9 cellular contexts compared by ENCODE assay signal in the genomic region with DNA sequence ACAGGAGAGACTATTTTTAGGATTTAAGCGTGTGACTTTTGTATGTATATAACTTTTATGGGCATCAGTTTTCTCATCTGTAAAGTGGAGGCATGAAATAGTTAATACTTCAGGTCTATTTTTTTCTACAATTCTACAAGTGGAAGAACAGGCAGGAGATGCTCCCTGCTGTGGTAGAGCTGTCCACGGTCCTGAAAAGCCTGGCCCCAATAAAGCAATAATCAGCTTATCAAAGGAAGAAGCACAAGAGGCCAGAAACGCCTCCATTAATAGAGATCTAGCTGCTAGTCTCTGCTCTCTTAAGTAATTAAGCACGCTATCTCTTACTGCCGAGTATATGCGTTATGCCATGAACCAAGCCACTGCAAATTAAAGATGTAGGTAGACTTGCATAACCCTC. TPM values are rescaled to one million over a fixed set of nuclear protein-coding genes. Genes with fewer than 3 reads are reported as not detected.
DNase-seq lines count a peak whose midpoint lies in the region; TF ChIP-seq lines count a peak whose summit lies in the region.
"Had no signal": no experiment of that assay in that cellular context is flagged by ENCODE, and none has a peak within 500 bp of the region (broad histone marks: within the 10 kb centered on the region; RNA-seq: fewer than 3 reads in every experiment).

No MANE protein-coding gene starts in this region.

- no peak overlapping the region for H3K4me3 ChIP-seq in SJCRH30
- no peak overlapping the region for H3K4me3 ChIP-seq in fibroblast of villous mesenchyme (ENCODE audit: low read depth, low read length)
- no peak overlapping the region for H3K4me3 ChIP-seq in coronary artery

- no peak overlapping the region for H3K27ac ChIP-seq in SJCRH30
- H3K27ac ChIP-seq in coronary artery = no peak overlapping the region

- peak; percentile 17 to 35 for DNase-seq in activated T-cell treated with anti-CD3 and anti-CD28 coated beads, Interleukin-2, amount 50 U/mL, for 48 hours
- DNase-seq in activated T-cell treated with anti-CD3 and anti-CD28 coated beads for 4 hours (no peak), SJCRH30 (peak; percentile 78 to 85), fibroblast of villous mesenchyme (ENCODE audit: low read depth) (peak; percentile 65), coronary artery (ENCODE audit: low spot score) (no peak), occipital lobe (lab: John Stamatoyannopoulos, UW) (no peak), NCI-H2227 treated with DMSO at 0.1 percent for 48 hours (lab: John Stamatoyannopoulos, UW) (no peak)
- DNase-seq in stimulated activated CD8-positive, alpha-beta memory T cell treated with anti-CD3 and anti-CD28 coated beads, Interleukin-2, amount 100 ng/mL, for 48 hours (ENCODE audit: low read depth in 2 of 2) = peak; percentile 1 to 3
- DNase-seq: naive B cell had no signal

- no peaks in the 10 kb centered on the region for H3K4me1 ChIP-seq in SJCRH30

- no peaks in the 10 kb centered on the region for H3K36me3 ChIP-seq in SJCRH30

- TF ChIP-seq CTCF in fibroblast of villous mesenchyme (IDR thresholded peaks at IDR 0.05; ENCODE audit: insufficient read depth, low read depth, low read length) (no peak), coronary artery (IDR thresholded peaks at IDR 0.05) (no peak)

- no peaks in the 10 kb centered on the region for H3K27me3 ChIP-seq in SJCRH30

- no peaks in the 10 kb centered on the region for H3K9me3 ChIP-seq in SJCRH30 (replicated peaks)

RNA-seq across cellular contexts. Expression of gene WASF3, which starts 28.0 kb away (rescaled TPM):
- 27.5 and 30.3 TPM in 2 replicates for total RNA-seq in SJCRH30 (2014; rRNA removed; shearing (Covaris generic))
- total RNA-seq in fibroblast of villous mesenchyme (9.0 and 14.2 TPM in 2 replicates), occipital lobe (22.1 TPM)

Comparison
In these comparisons a context has a peak if more than half of its experiments do, and no peak if none do; other contexts are left out.
1. DNase-seq: peak in activated T-cell treated with anti-CD3 and anti-CD28 coated beads, Interleukin-2, amount 50 U/mL, for 48 hours (2 of 2), SJCRH30 (2 of 2), fibroblast of villous mesenchyme (single experiment) and stimulated activated CD8-positive, alpha-beta memory T cell treated with anti-CD3 and anti-CD28 coated beads, Interleukin-2, amount 100 ng/mL, for 48 hours (2 of 2); none in activated T-cell treated with anti-CD3 and anti-CD28 coated beads for 4 hours (single experiment), coronary artery (single experiment), occipital lobe (single experiment) and NCI-H2227 treated with DMSO at 0.1 percent for 48 hours (single experiment).